ENCODE assay signal across 19 cellular contexts in the genomic region with DNA sequence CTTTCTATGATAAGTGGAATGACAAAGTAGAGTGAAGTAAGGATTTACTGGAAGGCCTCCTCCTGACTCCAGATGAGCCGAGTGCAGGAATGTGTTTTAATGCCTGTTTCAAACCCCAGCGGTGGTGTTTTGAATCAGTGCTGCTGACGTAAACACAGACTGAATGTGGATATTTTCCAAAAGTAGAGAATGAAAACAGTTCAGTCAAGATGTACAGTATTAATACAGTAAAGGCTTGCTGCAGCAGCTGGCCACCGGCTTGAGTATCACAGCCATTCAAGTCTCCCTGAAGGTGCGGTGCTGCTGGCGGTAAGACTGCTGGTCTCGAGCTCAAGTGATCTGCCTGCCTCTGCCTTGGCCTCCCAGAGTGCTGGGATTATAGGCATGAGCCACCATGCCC. TPM values are rescaled to one million over a fixed set of nuclear protein-coding genes. Genes with fewer than 3 reads are reported as not detected.
DNase-seq lines count a peak whose midpoint lies in the region; ATAC-seq and TF ChIP-seq lines count a peak whose summit lies in the region.
"Had no signal": no experiment of that assay in that cellular context is flagged by ENCODE, and none has a peak within 500 bp of the region (broad histone marks: within the 10 kb centered on the region; RNA-seq: fewer than 3 reads in every experiment).

No MANE protein-coding gene starts in this region.

- H3K4me3 ChIP-seq in right atrium auricular region = no peak overlapping the region
- H3K4me3 ChIP-seq in esophagus squamous epithelium = peak overlapping the region in 1 of 4 donors; percentile 8
- H3K4me3 ChIP-seq in gastrocnemius medialis = no peak overlapping the region
- H3K4me3 ChIP-seq: A549, Peyer's patch, skin epidermis, stomach had no signal

- no peak overlapping the region for H3K4me3 Mint-ChIP-seq in nephron progenitor cell
- H3K4me3 Mint-ChIP-seq in activated CD4-positive, alpha-beta memory T cell treated with anti-CD3 and anti-CD28 coated beads for 36 hours = no peak overlapping the region
- H3K4me3 Mint-ChIP-seq: naive B cell; T-helper 1 cell treated with Interleukin-12 subunit alpha and Interleukin-12 subunit beta and Interleukin-4 antibody, amounts not matched to agents 30 μg/mL and 1 μg/mL, for 36 hours had no signal

- H3K36me3 ChIP-seq in right atrium auricular region = no peaks in the 10 kb centered on the region
- no peaks in the 10 kb centered on the region for H3K36me3 ChIP-seq in esophagus squamous epithelium
- no peaks in the 10 kb centered on the region for H3K36me3 ChIP-seq in gastrocnemius medialis
- H3K36me3 ChIP-seq: Peyer's patch, stomach had no signal

- no peaks in the 10 kb centered on the region for H3K9me3 Mint-ChIP-seq in nephron progenitor cell
- no peaks in the 10 kb centered on the region for H3K9me3 Mint-ChIP-seq in activated CD4-positive, alpha-beta memory T cell treated with anti-CD3 and anti-CD28 coated beads for 36 hours
- H3K9me3 Mint-ChIP-seq: T-helper 1 cell treated with Interleukin-12 subunit alpha and Interleukin-12 subunit beta and Interleukin-4 antibody, amounts not matched to agents 30 μg/mL and 1 μg/mL, for 36 hours had no signal

- CTCF ChIA-PET in activated CD4-positive, alpha-beta memory T cell treated with anti-CD3 and anti-CD28 coated beads for 36 hours (lab: Charles Lee) = no interaction called here

- intact Hi-C loops in left cardiac atrium (cut with DNase I) (no loop called here), esophagus squamous epithelium (cut with DNase I) (no loop called here), gastrocnemius medialis (cut with DNase I; ENCODE audit: low total_unique reads) (no loop called here)
- intact Hi-C loops in activated CD4-positive, alpha-beta memory T cell treated with anti-CD3 and anti-CD28 coated beads for 36 hours (cut with micrococcal nuclease) = no loop called here

- H3K27ac Mint-ChIP-seq in nephron progenitor cell = peak overlapping the region; percentile 86
- H3K27ac Mint-ChIP-seq in activated CD4-positive, alpha-beta memory T cell treated with anti-CD3 and anti-CD28 coated beads for 36 hours = no peak overlapping the region
- H3K27ac Mint-ChIP-seq: naive B cell; T-helper 1 cell treated with Interleukin-12 subunit alpha and Interleukin-12 subunit beta and Interleukin-4 antibody, amounts not matched to agents 30 μg/mL and 1 μg/mL, for 36 hours had no signal

- TF ChIP-seq POLR2A in esophagus squamous epithelium (IDR thresholded peaks at IDR 0.05) (no peak), gastrocnemius medialis (IDR thresholded peaks at IDR 0.05) (no peak)

- H3K27ac ChIP-seq in right atrium auricular region (no peak overlapping the region), esophagus squamous epithelium (peak overlapping the region in 3 of 4 donors; percentile 11 to 63 (median 52)), gastrocnemius medialis (no peak overlapping the region)
- H3K27ac ChIP-seq: A549, KMS-11 had no signal

- in situ Hi-C loops in ACHN (cut with HindIII; ENCODE audit: low pct_ligation_motif_present, low pct_unique_long_range_greater_than_20kb, low sequenced_read_pairs) (no loop called here), gastrocnemius medialis (cut with MboI; ENCODE audit: low sequenced_read_pairs in 4 of 4) (no loop called here)

- no peaks in the 10 kb centered on the region for H3K36me3 Mint-ChIP-seq in nephron progenitor cell (ENCODE audit: low read depth)
- no peaks in the 10 kb centered on the region for H3K36me3 Mint-ChIP-seq in activated CD4-positive, alpha-beta memory T cell treated with anti-CD3 and anti-CD28 coated beads for 36 hours
- H3K36me3 Mint-ChIP-seq: naive B cell had no signal

- H3K4me1 Mint-ChIP-seq in nephron progenitor cell = peaks cover 54% of the 10 kb centered on the region
- no peaks in the 10 kb centered on the region for H3K4me1 Mint-ChIP-seq in activated CD4-positive, alpha-beta memory T cell treated with anti-CD3 and anti-CD28 coated beads for 36 hours (ENCODE audit: low read depth)
- H3K4me1 Mint-ChIP-seq: naive B cell had no signal

- H3K27me3 Mint-ChIP-seq in nephron progenitor cell (ENCODE audit: low read depth, poor library complexity) = no peaks in the 10 kb centered on the region
- H3K27me3 Mint-ChIP-seq in activated CD4-positive, alpha-beta memory T cell treated with anti-CD3 and anti-CD28 coated beads for 36 hours = no peaks in the 10 kb centered on the region

- TF ChIP-seq CTCF in right atrium auricular region (IDR thresholded peaks at IDR 0.05) = no peak
- no peak for TF ChIP-seq CTCF in esophagus squamous epithelium (IDR thresholded peaks at IDR 0.05)
- no peak for TF ChIP-seq CTCF in nephron progenitor cell (IDR thresholded peaks at IDR 0.05)
- TF ChIP-seq CTCF in gastrocnemius medialis (IDR thresholded peaks at IDR 0.05 in 4 of 5, conservative IDR thresholded peaks at IDR 0.05 in 1 of 5) = no peak

- H3K27me3 ChIP-seq in right atrium auricular region (no peaks in the 10 kb centered on the region), esophagus squamous epithelium (no peaks in the 10 kb centered on the region), gastrocnemius medialis (no peaks in the 10 kb centered on the region)
- H3K27me3 ChIP-seq: Peyer's patch, stomach had no signal

- ATAC-seq in left cardiac atrium = peak; percentile 65 to 80
- no peak for ATAC-seq in gastrocnemius medialis
- ATAC-seq: A549 had no signal

- H3K9me3 ChIP-seq in right atrium auricular region (no peaks in the 10 kb centered on the region), esophagus squamous epithelium (no peaks in the 10 kb centered on the region), gastrocnemius medialis (no peaks in the 10 kb centered on the region)
- H3K9me3 ChIP-seq: A549, Peyer's patch, stomach had no signal

- no peak for DNase-seq in left cardiac atrium
- no peak for DNase-seq in right atrium auricular region (ENCODE audit: low spot score)
- no peak for DNase-seq in esophagus squamous epithelium (lab: John Stamatoyannopoulos, UW)
- DNase-seq in nephron progenitor cell = no peak
- no peak for DNase-seq in effector CD4-positive, alpha-beta T cell
- no peak for DNase-seq in activated CD4-positive, alpha-beta memory T cell treated with anti-CD3 and anti-CD28 coated beads for 36 hours
- no peak for DNase-seq in ACHN
- DNase-seq in gastrocnemius medialis = no peak
- DNase-seq: Calu3, dermis blood vessel endothelial cell, glutamatergic neuron, naive B cell, NCI-H1436, Peyer's patch, stomach had no signal

- POLR2A ChIA-PET in activated CD4-positive, alpha-beta memory T cell treated with anti-CD3 and anti-CD28 coated beads for 36 hours (lab: Charles Lee) = no interaction called here

- WGBS in esophagus squamous epithelium, 2 donors = 59 to 70% methylated on average over 7 of the region's 7 CpGs

- H3K4me1 ChIP-seq in right atrium auricular region (peaks cover 0 to 12% of the 10 kb centered on the region in 2 donors), esophagus squamous epithelium (peaks cover 3 to 16% (median 7%) of the 10 kb centered on the region in 3 donors), gastrocnemius medialis (peaks cover 3 to 4% of the 10 kb centered on the region in 2 donors)
- H3K4me1 ChIP-seq: A549, Peyer's patch had no signal

RNA-seq across cellular contexts. Expression of a gene that starts 46.7 kb away (rescaled TPM):
- 1 to 10 TPM; 1.8 to 3.5 TPM for total RNA-seq in left cardiac atrium
- 1 to 10 TPM; 3.0 TPM for total RNA-seq in right atrium auricular region
- 1 to 10 TPM; 1.2 to 4.8 (median 3.4) TPM for total RNA-seq in esophagus squamous epithelium
- not detected for total RNA-seq in activated CD4-positive, alpha-beta memory T cell treated with anti-CD3 and anti-CD28 coated beads for 36 hours
- total RNA-seq in gastrocnemius medialis = 10 to 100 TPM in 1 of 4 donors, 1 to 10 TPM in 3; 4.6 to 17.9 (median 6.2) TPM
- total RNA-seq: Calu3 had no signal

Comparison
In these comparisons a context has a peak if more than half of its experiments do, and no peak if none do; other contexts are left out.
1. ATAC-seq: peak in left cardiac atrium (2 of 2); none in gastrocnemius medialis (0 of 2).
2. H3K27ac ChIP-seq: peak in esophagus squamous epithelium (3 of 4); none in right atrium auricular region (0 of 2) and gastrocnemius medialis (0 of 4).